19 cellular contexts compared by ENCODE assay signal in the genomic region with DNA sequence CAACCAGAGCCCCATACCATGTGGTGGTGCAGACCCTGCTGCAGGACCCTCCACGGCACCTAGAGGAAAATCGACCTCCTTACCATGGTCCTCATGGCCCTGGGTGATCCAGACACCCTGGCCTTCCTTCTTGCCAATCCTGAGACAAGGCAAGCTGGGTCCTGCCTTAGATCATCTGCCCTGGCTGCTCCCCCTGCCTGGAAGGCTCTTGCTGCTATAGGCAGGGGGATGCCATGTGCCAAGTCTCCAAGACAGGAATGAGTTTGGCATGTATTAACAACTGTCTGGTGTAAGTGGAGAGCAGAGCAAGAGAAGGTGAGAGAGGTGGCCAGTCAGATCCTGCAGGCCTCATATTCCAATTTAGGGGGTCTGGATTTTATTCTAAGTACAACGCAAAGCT. TPM values are rescaled to one million over a fixed set of nuclear protein-coding genes. Genes with fewer than 3 reads are reported as not detected.
DNase-seq lines count a peak whose midpoint lies in the region; ATAC-seq and TF ChIP-seq lines count a peak whose summit lies in the region.
"Had no signal": no experiment of that assay in that cellular context is flagged by ENCODE, and none has a peak within 500 bp of the region (broad histone marks: within the 10 kb centered on the region; RNA-seq: fewer than 3 reads in every experiment).

No MANE protein-coding gene starts in this region.

- peak overlapping the region in 5 of 9 donors; percentile 12 to 66 (median 61) for H3K27ac Mint-ChIP-seq in naive thymus-derived CD4-positive, alpha-beta T cell
- no peak overlapping the region for H3K27ac Mint-ChIP-seq in activated CD4-positive, alpha-beta T cell treated with anti-CD3 and anti-CD28 coated beads for 36 hours

- TF ChIP-seq CTCF in left ventricle myocardium inferior (IDR thresholded peaks at IDR 0.05; ENCODE audit: borderline replicate concordance) (no peak), esophagus muscularis mucosa (IDR thresholded peaks at IDR 0.05) (no peak), A673 (conservative IDR thresholded peaks at IDR 0.05; ENCODE audit: low read depth, low read length) (no peak)

- no peak for ATAC-seq in Right ventricle myocardium superior (ENCODE audit: poor library complexity)
- ATAC-seq in naive thymus-derived CD4-positive, alpha-beta T cell, result no peak
- ATAC-seq in activated CD4-positive, alpha-beta T cell treated with anti-CD3 and anti-CD28 coated beads for 36 hours, result no peak

- H3K36me3 ChIP-seq in left ventricle myocardium inferior (peaks cover 4% of the 10 kb centered on the region), esophagus muscularis mucosa (peaks cover 0 to 12% (median 0%) of the 10 kb centered on the region in 4 donors), A673 (ENCODE audit: insufficient read depth, low read length, poor library complexity, severe bottlenecking) (no peaks in the 10 kb centered on the region)
- no peaks in the 10 kb centered on the region for H3K36me3 ChIP-seq in naive thymus-derived CD4-positive, alpha-beta T cell (ENCODE audit: control insufficient read depth in 2 of 3, insufficient read depth in 3 of 3, low read length in 3 of 3)

- TF ChIP-seq POLR2A in esophagus muscularis mucosa (IDR thresholded peaks at IDR 0.05; ENCODE audit: low read depth), result no peak

- H3K27me3 ChIP-seq in left ventricle myocardium inferior (ENCODE audit: low read depth) (no peaks in the 10 kb centered on the region), esophagus muscularis mucosa (no peaks in the 10 kb centered on the region), A673 (replicated peaks; ENCODE audit: insufficient read depth, low read depth, low read length, poor library complexity) (no peaks in the 10 kb centered on the region)
- H3K27me3 ChIP-seq in naive thymus-derived CD4-positive, alpha-beta T cell (ENCODE audit: control insufficient read depth in 2 of 2, insufficient read depth in 2 of 2, low read length in 2 of 2), result no peaks in the 10 kb centered on the region
- H3K27me3 ChIP-seq: SJCRH30 had no signal

- H3K9me3 Mint-ChIP-seq in naive thymus-derived CD4-positive, alpha-beta T cell, result no peaks in the 10 kb centered on the region
- H3K9me3 Mint-ChIP-seq in activated CD4-positive, alpha-beta T cell treated with anti-CD3 and anti-CD28 coated beads for 36 hours (ENCODE audit: low read depth), result no peaks in the 10 kb centered on the region

- BruUV-seq in A673 (replicated peaks; lab: Mats Ljungman, UMichigan), result no TSS peak

- peaks cover 40 to 61% (median 52%) of the 10 kb centered on the region in 7 donors for H3K4me1 Mint-ChIP-seq in naive thymus-derived CD4-positive, alpha-beta T cell
- peaks cover 30% of the 10 kb centered on the region for H3K4me1 Mint-ChIP-seq in activated CD4-positive, alpha-beta T cell treated with anti-CD3 and anti-CD28 coated beads for 36 hours

- peak overlapping the region; percentile 96 for H3K27ac ChIP-seq in left ventricle myocardium inferior (replicated peaks)
- peak overlapping the region in 3 of 4 donors; percentile 23 to 53 (median 44) for H3K27ac ChIP-seq in esophagus muscularis mucosa (replicated peaks in 1 of 4)
- H3K27ac ChIP-seq in naive thymus-derived CD4-positive, alpha-beta T cell (ENCODE audit: low read depth, low read length), result no peak overlapping the region
- H3K27ac ChIP-seq in A673 (ENCODE audit: low read depth, low read length, poor library complexity, severe bottlenecking), result no peak overlapping the region
- H3K27ac ChIP-seq: C4-2B, SJCRH30 had no signal

- H3K27me3 Mint-ChIP-seq in naive thymus-derived CD4-positive, alpha-beta T cell, result no peaks in the 10 kb centered on the region
- peaks cover 2% of the 10 kb centered on the region for H3K27me3 Mint-ChIP-seq in activated CD4-positive, alpha-beta T cell treated with anti-CD3 and anti-CD28 coated beads for 36 hours

- H3K4me1 ChIP-seq in left ventricle myocardium inferior, result peaks cover 100% of the 10 kb centered on the region
- H3K4me1 ChIP-seq in esophagus muscularis mucosa, result peaks cover 96 to 99% (median 98%) of the 10 kb centered on the region in 4 donors
- peaks cover 27 to 33% of the 10 kb centered on the region in 2 donors for H3K4me1 ChIP-seq in naive thymus-derived CD4-positive, alpha-beta T cell (ENCODE audit: control insufficient read depth in 2 of 2, insufficient read depth in 2 of 2, low read length in 2 of 2)
- peaks cover 44% of the 10 kb centered on the region for H3K4me1 ChIP-seq in A673 (ENCODE audit: insufficient read depth, low read length, poor library complexity, severe bottlenecking)

- CTCF ChIA-PET in naive thymus-derived CD4-positive, alpha-beta T cell (lab: Charles Lee), result interaction anchor here (0.7 kb wide), 1 partner anchor 83 kb away, joined by 3 read pairs; no protein-coding TSS in a partner anchor
- CTCF ChIA-PET in A673 (lab: Charles Lee), result no interaction called here
- CTCF ChIA-PET in activated CD4-positive, alpha-beta T cell treated with anti-CD3 and anti-CD28 coated beads for 36 hours (lab: Charles Lee), result no interaction called here

- TF ChIP-seq EP300 in esophagus muscularis mucosa (IDR thresholded peaks at IDR 0.05), result no peak

- H3K4me3 Mint-ChIP-seq in naive thymus-derived CD4-positive, alpha-beta T cell, result peak overlapping the region in 3 of 10 donors; percentile 8 to 34 (median 30)
- H3K4me3 Mint-ChIP-seq in activated CD4-positive, alpha-beta T cell treated with anti-CD3 and anti-CD28 coated beads for 36 hours, result no peak overlapping the region

- intact Hi-C loops in left ventricle myocardium inferior (cut with micrococcal nuclease), result no loop called here
- intact Hi-C loops in Right ventricle myocardium superior (cut with DNase I), result no loop called here
- intact Hi-C loops in esophagus muscularis mucosa (cut with DNase I), result loop anchor here (5.0 kb wide), 1 partner anchor 46 kb away; no protein-coding TSS in a partner anchor
- intact Hi-C loops in naive thymus-derived CD4-positive, alpha-beta T cell (cut with micrococcal nuclease), result no loop called here
- intact Hi-C loops in A673 (cut with micrococcal nuclease; ENCODE audit: unreplicated experiment), result no loop called here
- intact Hi-C loops in activated CD4-positive, alpha-beta T cell treated with anti-CD3 and anti-CD28 coated beads for 36 hours (cut with DNase I, micrococcal nuclease), result no loop called here

- DNase-seq in left ventricle myocardium inferior (no peak), Right ventricle myocardium superior (no peak), esophagus muscularis mucosa (ENCODE audit: extremely low spot score) (no peak), A673 (ENCODE audit: low spot score) (no peak), NAMALWA (ENCODE audit: low spot score) (no peak)
- DNase-seq in naive thymus-derived CD4-positive, alpha-beta T cell, result no peak
- no peak for DNase-seq in activated CD4-positive, alpha-beta T cell treated with anti-CD3 and anti-CD28 coated beads for 36 hours
- DNase-seq: activated naive CD4-positive, alpha-beta T cell treated with Interleukin-2 at 50 U/mL for 16 hours; activated T-cell treated with anti-CD3 and anti-CD28 coated beads, Interleukin-2, amount 50 U/mL, for 48 hours; dermis blood vessel endothelial cell; MM.1S; NCI-H146; psoas muscle; SJCRH30; small intestine; stimulated activated CD4-positive, alpha-beta T cell treated with anti-CD3 and anti-CD28 coated beads, Interleukin-1b, Interleukin-23, amount 100 ng/mL, for 48 hours; substantia nigra; T-helper 1 cell had no signal

- peaks cover 4 to 33% (median 11%) of the 10 kb centered on the region in 5 donors for H3K36me3 Mint-ChIP-seq in naive thymus-derived CD4-positive, alpha-beta T cell
- H3K36me3 Mint-ChIP-seq in activated CD4-positive, alpha-beta T cell treated with anti-CD3 and anti-CD28 coated beads for 36 hours (ENCODE audit: low read depth), result peaks cover 8% of the 10 kb centered on the region

- H3K4me3 ChIP-seq in left ventricle myocardium inferior (no peak overlapping the region), esophagus muscularis mucosa (no peak overlapping the region), A673 (ENCODE audit: low read depth, low read length, poor library complexity, severe bottlenecking) (no peak overlapping the region)
- H3K4me3 ChIP-seq in naive thymus-derived CD4-positive, alpha-beta T cell (ENCODE audit: low read length), result no peak overlapping the region
- H3K4me3 ChIP-seq: psoas muscle, SJCRH30 had no signal

- POLR2A ChIA-PET in naive thymus-derived CD4-positive, alpha-beta T cell (lab: Charles Lee), result no interaction called here
- POLR2A ChIA-PET in A673 (lab: Charles Lee; ENCODE audit: low non-redundant PET), result no interaction called here
- POLR2A ChIA-PET in activated CD4-positive, alpha-beta T cell treated with anti-CD3 and anti-CD28 coated beads for 36 hours (lab: Charles Lee), result no interaction called here

- 87% methylated on average over 3 of the region's 3 CpGs for WGBS in esophagus muscularis mucosa

- H3K9me3 ChIP-seq in left ventricle myocardium inferior (replicated peaks) (no peaks in the 10 kb centered on the region), esophagus muscularis mucosa (no peaks in the 10 kb centered on the region), A673 (ENCODE audit: low read depth, low read length, poor library complexity, severe bottlenecking) (no peaks in the 10 kb centered on the region)
- no peaks in the 10 kb centered on the region for H3K9me3 ChIP-seq in naive thymus-derived CD4-positive, alpha-beta T cell (ENCODE audit: control insufficient read depth in 2 of 3, low read length in 3 of 3)
- H3K9me3 ChIP-seq: psoas muscle, SJCRH30 had no signal

RNA-seq across cellular contexts. Expression of a gene that starts 7.5 kb away (rescaled TPM):
- total RNA-seq in left ventricle myocardium inferior (105 TPM), Right ventricle myocardium superior (91.1 TPM), esophagus muscularis mucosa (10 to 100 TPM; 47.8 to 91.7 (median 76.8) TPM), A673 (2021) (31.8 and 34.3 TPM in 2 replicates)
- total RNA-seq in naive thymus-derived CD4-positive, alpha-beta T cell, result 10 to 100 TPM; 16.9 to 45.4 (median 20.0) TPM
- polyA plus RNA-seq in naive thymus-derived CD4-positive, alpha-beta T cell, result 1 to 10 TPM; 2.1 to 5.4 TPM
- total RNA-seq in activated CD4-positive, alpha-beta T cell treated with anti-CD3 and anti-CD28 coated beads for 36 hours, result 1 to 10 TPM; 5.9 to 6.4 TPM

Comparison
In these comparisons a context has a peak if more than half of its experiments do, and no peak if none do; other contexts are left out.
1. H3K27ac ChIP-seq: peak in left ventricle myocardium inferior (single experiment) and esophagus muscularis mucosa (3 of 4); none in naive thymus-derived CD4-positive, alpha-beta T cell (single experiment) and A673 (single experiment).